20 cellular contexts compared by ENCODE assay signal in the genomic region with DNA sequence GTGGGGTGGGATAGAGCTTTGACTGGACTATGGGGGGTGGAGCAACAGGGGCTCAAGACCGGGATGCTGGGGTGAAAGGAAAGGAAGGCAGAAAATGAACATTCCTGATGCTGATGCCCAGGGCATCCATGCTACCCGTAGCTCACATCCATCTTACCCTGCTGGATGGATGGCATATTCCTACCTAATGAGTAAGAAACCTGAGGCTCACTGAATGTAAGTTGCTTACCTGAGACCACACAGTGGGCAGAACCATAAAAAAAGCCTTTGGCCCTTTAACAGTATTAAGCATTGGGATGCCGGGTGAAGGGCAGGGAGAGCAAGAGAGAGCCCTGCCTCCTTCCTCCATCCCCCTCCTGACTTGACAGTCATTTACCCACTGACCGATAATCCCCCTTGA.
DNase-seq lines count a peak whose midpoint lies in the region; ATAC-seq and TF ChIP-seq lines count a peak whose summit lies in the region.
"Had no signal": no experiment of that assay in that cellular context is flagged by ENCODE, and none has a peak within 500 bp of the region (broad histone marks: within the 10 kb centered on the region; RNA-seq: fewer than 3 reads in every experiment).

No MANE protein-coding gene starts in this region.

- H3K9me3 Mint-ChIP-seq in CD14-positive monocyte = peaks cover 6 to 20% (median 9%) of the 10 kb centered on the region in 7 donors
- H3K9me3 Mint-ChIP-seq in activated naive CD8-positive, alpha-beta T cell treated with anti-CD3 and anti-CD28 coated beads for 36 hours = peaks cover 6% of the 10 kb centered on the region

- H3K4me1 ChIP-seq in NT2/D1 (ENCODE audit: insufficient read depth, insufficient read length) = peaks cover 13% of the 10 kb centered on the region
- peaks cover 13% of the 10 kb centered on the region for H3K4me1 ChIP-seq in osteoblast (ENCODE audit: insufficient read depth, low read length)
- H3K4me1 ChIP-seq: Peyer's patch had no signal

- H3K27ac ChIP-seq in coronary artery (peak overlapping the region in 1 of 2 donors; percentile 76), osteoblast (ENCODE audit: low read depth, low read length) (no peak overlapping the region)
- H3K27ac ChIP-seq: A549; BLaER1 treated with 17β-estradiol and CSF1 and Interleukin-3, amounts not matched to agents 10 nM and 100 nM; GM23248; Peyer's patch had no signal

- no peak for ATAC-seq in T-helper 17 cell
- ATAC-seq: A549, GM12878 had no signal

- no peaks in the 10 kb centered on the region for H4K20me1 ChIP-seq in osteoblast (ENCODE audit: insufficient read depth, low read length)
- H4K20me1 ChIP-seq: BLaER1 treated with 17β-estradiol and CSF1 and Interleukin-3, amounts not matched to agents 10 nM and 100 nM had no signal

- H2AFZ ChIP-seq in osteoblast (ENCODE audit: low read length) = no peak overlapping the region
- H2AFZ ChIP-seq: GM23248 had no signal

- H3K27me3 Mint-ChIP-seq in CD14-positive monocyte (ENCODE audit: low read depth in 3 of 3) (peaks cover 0 to 6% (median 0%) of the 10 kb centered on the region in 3 donors), T-helper 17 cell (peaks cover 28% of the 10 kb centered on the region)
- H3K27me3 Mint-ChIP-seq in activated naive CD8-positive, alpha-beta T cell treated with anti-CD3 and anti-CD28 coated beads for 36 hours = peaks cover 12% of the 10 kb centered on the region

- H3K27me3 ChIP-seq in NT2/D1 (ENCODE audit: insufficient read depth, insufficient read length) = no peaks in the 10 kb centered on the region
- peaks cover 1% of the 10 kb centered on the region for H3K27me3 ChIP-seq in osteoblast (ENCODE audit: insufficient read depth, low read length)
- H3K27me3 ChIP-seq: BLaER1 treated with 17β-estradiol and CSF1 and Interleukin-3, amounts not matched to agents 10 nM and 100 nM; Peyer's patch had no signal

- H3K4me3 ChIP-seq in NT2/D1 (ENCODE audit: insufficient read length, low read depth) (no peak overlapping the region), coronary artery (no peak overlapping the region), osteoblast (ENCODE audit: insufficient read depth, low read length) (no peak overlapping the region)
- H3K4me3 ChIP-seq: A549; BLaER1 treated with 17β-estradiol and CSF1 and Interleukin-3, amounts not matched to agents 10 nM and 100 nM; GM12878; GM23248; Peyer's patch had no signal

- H3K79me2 ChIP-seq in osteoblast (ENCODE audit: insufficient read depth, low read length) = no peaks in the 10 kb centered on the region

- H3K4me2 ChIP-seq in osteoblast (ENCODE audit: insufficient read depth, low read length) = no peak overlapping the region
- H3K4me2 ChIP-seq: A549; BLaER1 treated with 17β-estradiol and CSF1 and Interleukin-3, amounts not matched to agents 10 nM and 100 nM had no signal

- H3K9me3 ChIP-seq in NT2/D1 (ENCODE audit: insufficient read depth, low read length) = peaks cover 35% of the 10 kb centered on the region
- no peaks in the 10 kb centered on the region for H3K9me3 ChIP-seq in osteoblast (ENCODE audit: low read depth, low read length)
- H3K9me3 ChIP-seq in T-helper 17 cell (ENCODE audit: control insufficient read depth, low read length, poor library complexity, severe bottlenecking) = no peaks in the 10 kb centered on the region
- H3K9me3 ChIP-seq: Peyer's patch had no signal

- H3K27ac Mint-ChIP-seq in CD14-positive monocyte (no peak overlapping the region), T-helper 17 cell (no peak overlapping the region)
- H3K27ac Mint-ChIP-seq in activated naive CD8-positive, alpha-beta T cell treated with anti-CD3 and anti-CD28 coated beads for 36 hours = no peak overlapping the region

- H3K9ac ChIP-seq in NT2/D1 (ENCODE audit: insufficient read length, low read depth) = peak overlapping the region; percentile 16
- H3K9ac ChIP-seq: BLaER1 treated with 17β-estradiol and CSF1 and Interleukin-3, amounts not matched to agents 10 nM and 100 nM; GM23248 had no signal

- H3K36me3 Mint-ChIP-seq in CD14-positive monocyte = no peaks in the 10 kb centered on the region
- H3K36me3 Mint-ChIP-seq in T-helper 17 cell (ENCODE audit: low read depth) = no peaks in the 10 kb centered on the region
- no peaks in the 10 kb centered on the region for H3K36me3 Mint-ChIP-seq in activated naive CD8-positive, alpha-beta T cell treated with anti-CD3 and anti-CD28 coated beads for 36 hours

- H3K4me1 Mint-ChIP-seq in CD14-positive monocyte (no peaks in the 10 kb centered on the region), T-helper 17 cell (peaks cover 2% of the 10 kb centered on the region)
- H3K4me1 Mint-ChIP-seq in activated naive CD8-positive, alpha-beta T cell treated with anti-CD3 and anti-CD28 coated beads for 36 hours = no peaks in the 10 kb centered on the region

- H3K36me3 ChIP-seq in NT2/D1 (ENCODE audit: insufficient read depth, insufficient read length, low read length) (no peaks in the 10 kb centered on the region), osteoblast (ENCODE audit: insufficient read depth, low read length) (no peaks in the 10 kb centered on the region)
- H3K36me3 ChIP-seq: Peyer's patch had no signal

- peak; percentile 5 for DNase-seq in CD14-positive monocyte (ENCODE audit: low spot score)
- DNase-seq in NT2/D1 (ENCODE audit: low read depth, low spot score) = no peak
- peak; percentile 0 for DNase-seq in coronary artery (ENCODE audit: low spot score)
- peak; percentile 55 for DNase-seq in osteoblast (ENCODE audit: insufficient read length, low spot score, missing footprints)
- no peak for DNase-seq in T-helper 17 cell
- DNase-seq in dermis blood vessel endothelial cell = no peak
- DNase-seq in activated naive CD8-positive, alpha-beta T cell treated with anti-CD3 and anti-CD28 coated beads for 36 hours = no peak
- no peak for DNase-seq in NCI-H1930 (lab: John Stamatoyannopoulos, UW)
- DNase-seq: GDM1, KBM-7, NCI-H1048, NCI-H1436 treated with DMSO at 0.1 percent for 48 hours, NCI-H2081 treated with DMSO at 0.1 percent for 48 hours, NCI-H510A treated with DMSO at 0.1 percent for 48 hours, Right ventricle myocardium superior had no signal

- no peak for TF ChIP-seq CTCF in CD14-positive monocyte (IDR thresholded peaks at IDR 0.05)
- no peak for TF ChIP-seq CTCF in coronary artery (IDR thresholded peaks at IDR 0.05)
- TF ChIP-seq CTCF in osteoblast (IDR thresholded peaks at IDR 0.05; ENCODE audit: extremely low read depth, low read depth, low read length) = no peak

- intact Hi-C loops in CD14-positive monocyte (cut with micrococcal nuclease) = no loop called here

- H3K4me3 Mint-ChIP-seq in CD14-positive monocyte (no peak overlapping the region), T-helper 17 cell (no peak overlapping the region)
- no peak overlapping the region for H3K4me3 Mint-ChIP-seq in activated naive CD8-positive, alpha-beta T cell treated with anti-CD3 and anti-CD28 coated beads for 36 hours

Comparison
In these comparisons a context has a peak if more than half of its experiments do, and no peak if none do; other contexts are left out.
1. DNase-seq: peak in CD14-positive monocyte (single experiment), coronary artery (single experiment) and osteoblast (single experiment); none in NT2/D1 (single experiment), T-helper 17 cell (0 of 3), dermis blood vessel endothelial cell (single experiment), activated naive CD8-positive, alpha-beta T cell treated with anti-CD3 and anti-CD28 coated beads for 36 hours (single experiment) and NCI-H1930 (0 of 2).